Comparison of ENCODE assay signal across 10 cellular contexts in genomic region chr4:84496356-84497219, GRCh38. TPM values are rescaled to one million over a fixed set of nuclear protein-coding genes. Genes with fewer than 3 reads are reported as not detected.
DNase-seq lines count a peak whose midpoint lies in the region; ATAC-seq and TF ChIP-seq lines count a peak whose summit lies in the region.
"Had no signal": no experiment of that assay in that cellular context is flagged by ENCODE, and none has a peak within 500 bp of the region (broad histone marks: within the 10 kb centered on the region; RNA-seq: fewer than 3 reads in every experiment).

No MANE protein-coding gene starts in this region.

- H3K27me3 Mint-ChIP-seq in CD8-positive, alpha-beta T cell (ENCODE audit: low read depth): peaks cover 76% of the 10 kb centered on the region
- H3K27me3 Mint-ChIP-seq in IgD-negative memory B cell: peaks cover 65% of the 10 kb centered on the region
- peaks cover 79% of the 10 kb centered on the region for H3K27me3 Mint-ChIP-seq in chondrocyte (ENCODE audit: low read depth)
- peaks cover 69 to 80% (median 77%) of the 10 kb centered on the region in 3 donors for H3K27me3 Mint-ChIP-seq in naive B cell
- H3K27me3 Mint-ChIP-seq in CD4-positive, alpha-beta memory T cell: peaks cover 63 to 68% of the 10 kb centered on the region in 2 donors

- TF ChIP-seq POLR2A in lower leg skin (IDR thresholded peaks at IDR 0.05): no peak

- H3K9me3 ChIP-seq in CD8-positive, alpha-beta T cell (ENCODE audit: low read length): no peaks in the 10 kb centered on the region
- H3K9me3 ChIP-seq in CD4-positive, alpha-beta memory T cell (ENCODE audit: control insufficient read depth in 1 of 2, low read length in 2 of 2): no peaks in the 10 kb centered on the region
- H3K9me3 ChIP-seq: gastrocnemius medialis had no signal

- H3K4me1 ChIP-seq in CD8-positive, alpha-beta T cell (ENCODE audit: insufficient read depth, low read length): peaks cover 26% of the 10 kb centered on the region
- peaks cover 28% of the 10 kb centered on the region for H3K4me1 ChIP-seq in CD4-positive, alpha-beta memory T cell (ENCODE audit: insufficient read depth, low read length)

- peak overlapping the region; percentile 61 for H3K4me3 Mint-ChIP-seq in CD8-positive, alpha-beta T cell
- H3K4me3 Mint-ChIP-seq in IgD-negative memory B cell (peak overlapping the region in 3 of 4 donors; percentile 40 to 76 (median 61)), chondrocyte (ENCODE audit: unreplicated experiment) (peak overlapping the region; percentile 57), naive B cell (peak overlapping the region; percentile 37 to 85 (median 69))
- peak overlapping the region in 4 of 8 donors; percentile 47 to 66 (median 53) for H3K4me3 Mint-ChIP-seq in CD4-positive, alpha-beta memory T cell

- H3K4me3 ChIP-seq in CD8-positive, alpha-beta T cell (ENCODE audit: low read depth, low read length): no peak overlapping the region
- no peak overlapping the region for H3K4me3 ChIP-seq in CD4-positive, alpha-beta memory T cell (ENCODE audit: low read length in 2 of 2)
- no peak overlapping the region for H3K4me3 ChIP-seq in lower leg skin (ENCODE audit: low read depth, poor library complexity, severe bottlenecking)

- ATAC-seq in CD8-positive, alpha-beta T cell: no peak
- ATAC-seq in naive B cell (ENCODE audit: low read depth in 2 of 2): no peak
- ATAC-seq: gastrocnemius medialis had no signal

- TF ChIP-seq CTCF in CD8-positive, alpha-beta T cell (IDR thresholded peaks at IDR 0.05): no peak
- TF ChIP-seq CTCF in chondrocyte (IDR thresholded peaks at IDR 0.05) (no peak), lower leg skin (IDR thresholded peaks at IDR 0.05) (no peak)

- intact Hi-C loops in CD8-positive, alpha-beta T cell (cut with DNase I, micrococcal nuclease): loop anchor here in 1 of 2 experiments (5.0 kb wide), 1 partner anchor 86 kb away; the partner anchor contains the start of gene CDS1
- intact Hi-C loops in CD4-positive, alpha-beta memory T cell (cut with micrococcal nuclease): no loop called here
- intact Hi-C loops in lower leg skin (cut with DNase I; ENCODE audit: low total_unique reads): no loop called here

- no peak overlapping the region for H3K27ac Mint-ChIP-seq in CD8-positive, alpha-beta T cell
- H3K27ac Mint-ChIP-seq in IgD-negative memory B cell (peak overlapping the region; percentile 73 to 80 (median 76)), chondrocyte (ENCODE audit: unreplicated experiment) (no peak overlapping the region), naive B cell (peak overlapping the region in 4 of 6 donors; percentile 45 to 93 (median 72))
- H3K27ac Mint-ChIP-seq in CD4-positive, alpha-beta memory T cell: peak overlapping the region in 2 of 7 donors; percentile 22 to 51

- peaks cover 5% of the 10 kb centered on the region for H3K9me3 Mint-ChIP-seq in CD8-positive, alpha-beta T cell
- H3K9me3 Mint-ChIP-seq in IgD-negative memory B cell: peaks cover 0 to 13% (median 3%) of the 10 kb centered on the region in 3 donors
- H3K9me3 Mint-ChIP-seq in chondrocyte (ENCODE audit: low read depth): no peaks in the 10 kb centered on the region
- H3K9me3 Mint-ChIP-seq in naive B cell: peaks cover 0 to 58% (median 24%) of the 10 kb centered on the region in 7 donors
- H3K9me3 Mint-ChIP-seq in CD4-positive, alpha-beta memory T cell: peaks cover 0 to 50% (median 36%) of the 10 kb centered on the region in 8 donors

- H3K36me3 Mint-ChIP-seq in CD8-positive, alpha-beta T cell: no peaks in the 10 kb centered on the region
- no peaks in the 10 kb centered on the region for H3K36me3 Mint-ChIP-seq in IgD-negative memory B cell
- H3K36me3 Mint-ChIP-seq in chondrocyte (ENCODE audit: low read depth): peaks cover 7% of the 10 kb centered on the region
- H3K36me3 Mint-ChIP-seq in naive B cell: peaks cover 14 to 26% of the 10 kb centered on the region in 2 donors
- peaks cover 0 to 4% of the 10 kb centered on the region in 2 donors for H3K36me3 Mint-ChIP-seq in CD4-positive, alpha-beta memory T cell

- H3K27ac ChIP-seq in CD8-positive, alpha-beta T cell (ENCODE audit: low read depth, low read length): no peak overlapping the region
- no peak overlapping the region for H3K27ac ChIP-seq in CD4-positive, alpha-beta memory T cell (ENCODE audit: low read depth, low read length)
- H3K27ac ChIP-seq: gastrocnemius medialis had no signal

- WGBS in lower leg skin, 2 donors: 13 to 16% methylated on average over 31 to 47 of the region's 54 CpGs

- CTCF ChIA-PET in CD8-positive, alpha-beta T cell (lab: Charles Lee): no interaction called here
- CTCF ChIA-PET in CD4-positive, alpha-beta memory T cell (lab: Charles Lee; ENCODE audit: partially characterized antibody): no interaction called here

- POLR2A ChIA-PET in CD8-positive, alpha-beta T cell (lab: Charles Lee): no interaction called here
- POLR2A ChIA-PET in CD4-positive, alpha-beta memory T cell (lab: Charles Lee; ENCODE audit: partially characterized antibody): no interaction called here

- H3K27me3 ChIP-seq in CD8-positive, alpha-beta T cell (ENCODE audit: insufficient read depth, low read length): peaks cover 76% of the 10 kb centered on the region
- peaks cover 78% of the 10 kb centered on the region for H3K27me3 ChIP-seq in CD4-positive, alpha-beta memory T cell (ENCODE audit: insufficient read depth, low read length)

- H3K4me1 Mint-ChIP-seq in CD8-positive, alpha-beta T cell (ENCODE audit: low read depth): peaks cover 22% of the 10 kb centered on the region
- peaks cover 10 to 15% (median 12%) of the 10 kb centered on the region in 3 donors for H3K4me1 Mint-ChIP-seq in IgD-negative memory B cell
- H3K4me1 Mint-ChIP-seq in chondrocyte (ENCODE audit: low read depth): peaks cover 30% of the 10 kb centered on the region
- peaks cover 24 to 35% (median 35%) of the 10 kb centered on the region in 3 donors for H3K4me1 Mint-ChIP-seq in naive B cell
- H3K4me1 Mint-ChIP-seq in CD4-positive, alpha-beta memory T cell: peaks cover 10 to 35% (median 23%) of the 10 kb centered on the region in 4 donors

- no peaks in the 10 kb centered on the region for H3K36me3 ChIP-seq in CD8-positive, alpha-beta T cell (ENCODE audit: insufficient read depth, low read length)
- H3K36me3 ChIP-seq in CD4-positive, alpha-beta memory T cell (ENCODE audit: insufficient read depth, low read length): no peaks in the 10 kb centered on the region
- H3K36me3 ChIP-seq: gastrocnemius medialis had no signal

- no peak for DNase-seq in CD8-positive, alpha-beta T cell
- DNase-seq in chondrocyte (ENCODE audit: low spot score) (no peak), naive B cell (no peak), GM19240 (ENCODE audit: insufficient read length, low spot score) (no peak), lower leg skin (ENCODE audit: low spot score in 2 of 2) (no peak)
- no peak for DNase-seq in CD4-positive, alpha-beta memory T cell
- no peak for DNase-seq in effector CD8-positive, alpha-beta T cell (lab: John Stamatoyannopoulos, UW)
- DNase-seq: gastrocnemius medialis had no signal

RNA-seq across cellular contexts. Expression of gene NKX6-1, which starts 2.5 kb away (rescaled TPM):
- total RNA-seq in CD8-positive, alpha-beta T cell: not detected
- polyA plus RNA-seq in IgD-negative memory B cell (not detected), naive B cell (ENCODE audit: low read depth in 6 of 6) (not detected)
- total RNA-seq in chondrocyte (0.49 to 0.60 TPM in 2 of 3 replicates, not detected in the other), lower leg skin (under 1 TPM in 1 of 4 donors, not detected in 3; 0.10 TPM)
- not detected for total RNA-seq in CD4-positive, alpha-beta memory T cell
- polyA plus RNA-seq in CD4-positive, alpha-beta memory T cell: not detected
- total RNA-seq: gastrocnemius medialis; T-helper 1 cell treated with Interleukin-12 subunit alpha and Interleukin-12 subunit beta and Interleukin-4 antibody, amounts not matched to agents 30 ng/mL and 1 ng/mL, for 36 hours had no signal

Comparison
In these comparisons a context has a peak if more than half of its experiments do, and no peak if none do; other contexts are left out.
1. H3K27ac Mint-ChIP-seq: peak in IgD-negative memory B cell (3 of 3) and naive B cell (4 of 6); none in CD8-positive, alpha-beta T cell (single experiment) and chondrocyte (single experiment).